38 cellular contexts compared by ENCODE assay signal in the genomic region with DNA sequence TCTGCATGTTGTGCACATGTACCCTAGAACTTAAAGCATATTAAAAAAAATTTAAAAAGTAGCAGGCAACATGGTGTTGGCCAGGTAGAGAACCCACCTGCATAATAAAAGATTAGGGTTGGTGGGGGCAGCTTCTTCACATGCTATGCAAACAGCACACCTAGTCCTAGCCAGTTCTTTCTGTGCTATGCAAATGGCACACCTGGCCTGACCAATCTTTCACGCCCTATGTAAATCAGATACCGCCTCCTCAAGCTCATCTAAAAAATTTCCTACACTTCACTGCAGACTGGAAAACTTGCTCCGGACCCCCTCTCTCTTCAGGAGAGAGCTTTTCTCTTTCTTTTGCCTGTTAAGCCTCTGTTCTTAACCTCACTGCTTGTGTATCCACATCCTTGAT. TPM values are rescaled to one million over a fixed set of nuclear protein-coding genes. Genes with fewer than 3 reads are reported as not detected.
"Had no signal": no experiment of that assay in that cellular context is flagged by ENCODE, and none has a peak within 500 bp of the region (broad histone marks: within the 10 kb centered on the region; RNA-seq: fewer than 3 reads in every experiment).

No MANE protein-coding gene starts in this region.

- H3K36me3 ChIP-seq: MG63 had no signal

- DNase-seq: Kasumi-1, MG63, MM.1S, MV-4-11, NCI-H1048, NCI-H1092, NCI-H1092 treated with DMSO at 0.1 percent for 48 hours, NCI-H1105, NCI-H1105 treated with DMSO at 0.1 percent for 48 hours, NCI-H1417, NCI-H1417 treated with DMSO at 0.1 percent for 48 hours, NCI-H1436, NCI-H1436 treated with DMSO at 0.1 percent for 48 hours, NCI-H146, NCI-H1694, NCI-H1694 treated with DMSO at 0.1 percent for 48 hours, NCI-H187, NCI-H187 treated with DMSO at 0.1 percent for 48 hours, NCI-H1930, NCI-H2029, NCI-H2029 treated with DMSO at 0.1 percent for 48 hours, NCI-H2081, NCI-H2081 treated with DMSO at 0.1 percent for 48 hours, NCI-H2107, NCI-H2171, NCI-H2171 treated with DMSO at 0.1 percent for 48 hours, NCI-H2227 treated with DMSO at 0.1 percent for 48 hours, NCI-H226, NCI-H345, NCI-H446, NCI-H446 treated with DMSO at 0.1 percent for 48 hours, NCI-H510A, NCI-H510A treated with DMSO at 0.1 percent for 48 hours, NCI-H524, NCI-H524 treated with DMSO at 0.1 percent for 48 hours had no signal

- H3K27me3 ChIP-seq: MG63 had no signal

- H3K4me3 ChIP-seq: MG63 had no signal

- H3K9me3 ChIP-seq: MG63 had no signal

RNA-seq across cellular contexts. Expression of gene PIP, which starts 14.5 kb away (rescaled TPM):
- total RNA-seq: M059J, MCF 10A, NCI-H460 had no signal
